ENCODE assay signal across 16 cellular contexts in genomic region chr1:228375578-228376261, GRCh38. TPM values are rescaled to one million over a fixed set of nuclear protein-coding genes. Genes with fewer than 3 reads are reported as not detected.
DNase-seq lines count a peak whose midpoint lies in the region; ATAC-seq and TF ChIP-seq lines count a peak whose summit lies in the region.
"Had no signal": no experiment of that assay in that cellular context is flagged by ENCODE, and none has a peak within 500 bp of the region (broad histone marks: within the 10 kb centered on the region; RNA-seq: fewer than 3 reads in every experiment).

No MANE protein-coding gene starts in this region.

- TF ChIP-seq CTCF in coronary artery (IDR thresholded peaks at IDR 0.05): no peak
- no peak for TF ChIP-seq CTCF in thyroid gland (IDR thresholded peaks at IDR 0.05)

- H3K9ac ChIP-seq in GM23248: peak overlapping the region; percentile 38; the same call in 1 of the 2 replicates

- H3K27me3 ChIP-seq in GM23248 (replicated peaks; ENCODE audit: insufficient read depth) (no peaks in the 10 kb centered on the region), layer of hippocampus (ENCODE audit: control insufficient read depth, insufficient read depth, low read length) (no peaks in the 10 kb centered on the region), thyroid gland (no peaks in the 10 kb centered on the region)
- H3K27me3 ChIP-seq: MG63 had no signal

- peak overlapping the region; percentile 51 for H3K27ac ChIP-seq in GM23248
- peak overlapping the region; percentile 87 to 88 for H3K27ac ChIP-seq in coronary artery
- peak overlapping the region; percentile 78 for H3K27ac ChIP-seq in layer of hippocampus (ENCODE audit: low read depth, low read length)
- peak overlapping the region; percentile 49 to 84 (median 63) for H3K27ac ChIP-seq in thyroid gland
- H3K27ac ChIP-seq: left lung had no signal

- ATAC-seq in HG02981 (IDR thresholded peaks at IDR 0.05; ENCODE audit: unreplicated experiment): no peak
- ATAC-seq in HG03442 (IDR thresholded peaks at IDR 0.05; ENCODE audit: unreplicated experiment): no peak
- ATAC-seq: activated CD4-positive, alpha-beta T cell treated with anti-CD3 and anti-CD28 coated beads for 36 hours; stimulated activated naive CD8-positive, alpha-beta T cell treated with anti-CD3 and anti-CD28 coated beads, Interleukin-15, Interleukin-2, amounts not matched to agents 100 U/mL and 50 U/mL, for 24 hours had no signal

- H3K79me2 ChIP-seq in GM23248 (ENCODE audit: insufficient read depth): no peaks in the 10 kb centered on the region

- intact Hi-C loops in thyroid gland (cut with DNase I): loop anchor here (10.0 kb wide), 2 partner anchors 109 to 161 kb away; partner anchors contain the start of gene RNF187

- H3K4me3 ChIP-seq in GM23248 (no peak overlapping the region), coronary artery (no peak overlapping the region), thyroid gland (replicated peaks in 1 of 3) (no peak overlapping the region)
- H3K4me3 ChIP-seq: left lung, MG63 had no signal

- H3K9me3 ChIP-seq in GM23248 (ENCODE audit: low read depth) (no peaks in the 10 kb centered on the region), thyroid gland (no peaks in the 10 kb centered on the region)
- H3K9me3 ChIP-seq: left lung, MG63 had no signal

- H3K4me1 ChIP-seq in GM23248 (ENCODE audit: insufficient read depth): no peaks in the 10 kb centered on the region
- peaks cover 26 to 58% of the 10 kb centered on the region in 2 donors for H3K4me1 ChIP-seq in thyroid gland

- H3F3A ChIP-seq in GM23248 (ENCODE audit: insufficient read depth): no peaks in the 10 kb centered on the region

- H2AFZ ChIP-seq in GM23248: no peak overlapping the region

- DNase-seq in GM23248 (no peak), coronary artery (ENCODE audit: low spot score) (no peak), thyroid gland (no peak), NCI-H187 treated with DMSO at 0.1 percent for 48 hours (lab: John Stamatoyannopoulos, UW) (no peak), C1 segment of cervical spinal cord (lab: John Stamatoyannopoulos, UW) (no peak)
- DNase-seq: activated CD4-positive, alpha-beta T cell treated with anti-CD3 and anti-CD28 coated beads for 36 hours; activated naive CD4-positive, alpha-beta T cell treated with anti-CD3 and anti-CD28 coated beads for 36 hours; effector memory CD4-positive, alpha-beta T cell; MG63; NCI-H1694; stimulated activated CD4-positive, alpha-beta T cell treated with anti-CD3 and anti-CD28 coated beads, Interleukin-15, amount 100 ng/mL, for 24 hours; stimulated activated naive CD8-positive, alpha-beta T cell treated with anti-CD3 and anti-CD28 coated beads, Interleukin-15, Interleukin-2, amounts not matched to agents 100 U/mL and 50 U/mL, for 24 hours had no signal

- 94 to 97% methylated on average over 21 to 22 of the region's 22 CpGs for WGBS in GM23248 (ENCODE audit: low coverage in 1 of 2, low lambda C conversion rate in 2 of 2, missing lambda C conversion rate in 2 of 2), 2 experiments
- 93 to 100% methylated on average over 5 to 19 of the region's 22 CpGs for WGBS in thyroid gland, 2 donors

- no peak for TF ChIP-seq POLR2A in thyroid gland (IDR thresholded peaks at IDR 0.05)

- H3K4me2 ChIP-seq in GM23248 (ENCODE audit: unreplicated experiment): no peak overlapping the region

- no peaks in the 10 kb centered on the region for H3K9me2 ChIP-seq in GM23248 (ENCODE audit: insufficient read depth)

- in situ Hi-C loops in GM23248 (cut with MboI): no loop called here

- no peaks in the 10 kb centered on the region for H4K20me1 ChIP-seq in GM23248 (ENCODE audit: insufficient read depth)

- H3K36me3 ChIP-seq in GM23248 (ENCODE audit: low read depth) (no peaks in the 10 kb centered on the region), thyroid gland (no peaks in the 10 kb centered on the region)
- H3K36me3 ChIP-seq: left lung, MG63 had no signal

RNA-seq across cellular contexts. Expression of gene TRIM11, which starts 30.9 kb away (rescaled TPM):
- total RNA-seq in GM23248 (2014; rRNA removed; shearing (Covaris generic)): 21.3 and 24.7 TPM in 2 replicates
- 8.6 and 9.8 TPM in 2 replicates for polyA plus RNA-seq in GM23248 (2016; fragmentation: Nextera tagmentation; extraction: Ambion mirVana)
- 10 to 100 TPM; 19.3 to 35.9 (median 24.7) TPM for total RNA-seq in thyroid gland

RNA-seq across cellular contexts. Expression of gene TRIM17, which starts 40.9 kb away (rescaled TPM):
- total RNA-seq in GM23248 (2014; rRNA removed; shearing (Covaris generic)): not detected in 2 replicates
- polyA plus RNA-seq in GM23248 (2016; fragmentation: Nextera tagmentation; extraction: Ambion mirVana): 0.26 and 0.43 TPM in 2 replicates
- total RNA-seq in thyroid gland: 1 to 10 TPM in 3 of 4 donors, not detected in 1; 1.3 to 2.8 (median 2.8) TPM
